ENCODE assay signal across 1 cellular context in the genomic region with DNA sequence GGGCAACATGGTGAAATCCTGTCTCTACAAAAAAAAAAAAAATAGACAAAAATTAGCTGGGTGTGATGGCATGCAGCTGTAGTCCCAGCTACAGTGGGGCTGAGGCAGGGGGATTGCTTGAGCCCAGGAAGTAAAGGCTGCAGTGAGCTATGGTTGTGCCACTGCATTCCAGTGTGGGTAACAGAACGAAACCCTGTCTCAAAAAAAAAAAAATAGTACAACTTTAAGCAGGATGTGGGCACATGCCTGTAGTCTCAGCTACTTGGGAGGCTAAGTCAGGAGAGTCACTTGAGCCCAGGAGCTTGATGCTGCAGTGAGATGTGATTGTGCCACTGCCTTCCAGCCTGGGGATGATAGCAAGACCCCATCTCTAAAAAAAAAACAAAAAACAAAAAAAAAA.
TF ChIP-seq lines count a peak whose summit lies in the region.

No MANE protein-coding gene starts in this region.

TF ChIP-seq in IMR-90, 13 proteins besides CTCF, POLR2A, EP300 and RAD21:
- no peak for TF ChIP-seq BHLHE40 (IDR thresholded peaks at IDR 0.05; ENCODE audit: low read depth, low read length)
- no peak for TF ChIP-seq CHD1 (IDR thresholded peaks at IDR 0.05; ENCODE audit: low read depth, low read length)
- no peak for TF ChIP-seq RFX5 (IDR thresholded peaks at IDR 0.05; ENCODE audit: low read depth, low read length)
- no peak for TF ChIP-seq RCOR1 (IDR thresholded peaks at IDR 0.05; ENCODE audit: insufficient replicate concordance, low read length)
- TF ChIP-seq NFE2L2 (IDR thresholded peaks at IDR 0.05; ENCODE audit: low read depth, low read length) = no peak
- TF ChIP-seq MAZ (IDR thresholded peaks at IDR 0.05; ENCODE audit: borderline replicate concordance, low read depth, low read length) = no peak
- TF ChIP-seq, protein P1, sequence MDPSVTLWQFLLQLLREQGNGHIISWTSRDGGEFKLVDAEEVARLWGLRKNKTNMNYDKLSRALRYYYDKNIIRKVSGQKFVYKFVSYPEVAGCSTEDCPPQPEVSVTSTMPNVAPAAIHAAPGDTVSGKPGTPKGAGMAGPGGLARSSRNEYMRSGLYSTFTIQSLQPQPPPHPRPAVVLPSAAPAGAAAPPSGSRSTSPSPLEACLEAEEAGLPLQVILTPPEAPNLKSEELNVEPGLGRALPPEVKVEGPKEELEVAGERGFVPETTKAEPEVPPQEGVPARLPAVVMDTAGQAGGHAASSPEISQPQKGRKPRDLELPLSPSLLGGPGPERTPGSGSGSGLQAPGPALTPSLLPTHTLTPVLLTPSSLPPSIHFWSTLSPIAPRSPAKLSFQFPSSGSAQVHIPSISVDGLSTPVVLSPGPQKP (IDR thresholded peaks at IDR 0.05; ENCODE audit: borderline replicate concordance, low read depth, low read length) = no peak
- TF ChIP-seq, protein P2, sequence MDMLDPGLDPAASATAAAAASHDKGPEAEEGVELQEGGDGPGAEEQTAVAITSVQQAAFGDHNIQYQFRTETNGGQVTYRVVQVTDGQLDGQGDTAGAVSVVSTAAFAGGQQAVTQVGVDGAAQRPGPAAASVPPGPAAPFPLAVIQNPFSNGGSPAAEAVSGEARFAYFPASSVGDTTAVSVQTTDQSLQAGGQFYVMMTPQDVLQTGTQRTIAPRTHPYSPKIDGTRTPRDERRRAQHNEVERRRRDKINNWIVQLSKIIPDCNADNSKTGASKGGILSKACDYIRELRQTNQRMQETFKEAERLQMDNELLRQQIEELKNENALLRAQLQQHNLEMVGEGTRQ (IDR thresholded peaks at IDR 0.05; ENCODE audit: low read depth, low read length) = no peak
- TF ChIP-seq MAFK (IDR thresholded peaks at IDR 0.05; ENCODE audit: low read depth, low read length) = no peak
- TF ChIP-seq FOS (IDR thresholded peaks at IDR 0.05; ENCODE audit: low read depth, low read length) = no peak
- TF ChIP-seq MXI1 (IDR thresholded peaks at IDR 0.05; ENCODE audit: borderline replicate concordance, low read depth, low read length) = no peak
- TF ChIP-seq SMC3 (IDR thresholded peaks at IDR 0.05; ENCODE audit: low read depth, low read length) = no peak
- no peak for TF ChIP-seq CEBPB (IDR thresholded peaks at IDR 0.05; ENCODE audit: low read depth, low read length)
